ENCODE assay signal across 1 cellular context in genomic region chr1:213050745-213051126, GRCh38.
A peak's percentile ranks its signal among the peaks of the same experiment; 100 is the strongest.
TF ChIP-seq lines count a peak whose summit lies in the region.

No MANE protein-coding gene starts in this region.

TF ChIP-seq in GM12878, 131 proteins besides CTCF, POLR2A, EP300 and RAD21:
- TF ChIP-seq E2F8 (IDR thresholded peaks at IDR 0.05; ENCODE audit: low read depth, partially characterized antibody) (no peak), ZBTB11 (CRISPR knock-in tag; IDR thresholded peaks at IDR 0.05) (no peak), ELK1 (IDR thresholded peaks at IDR 0.05; ENCODE audit: low read depth, low read length) (no peak), STAT1 (conservative IDR thresholded peaks at IDR 0.05) (no peak), POU2F2 (IDR thresholded peaks at IDR 0.05; ENCODE audit: borderline replicate concordance, low read depth, low read length) (no peak), NKRF (conservative IDR thresholded peaks at IDR 0.05) (no peak), CEBPZ (IDR thresholded peaks at IDR 0.05; ENCODE audit: low read depth, low read length) (no peak), PAX8 (IDR thresholded peaks at IDR 0.05) (no peak), CHD1 (IDR thresholded peaks at IDR 0.05; ENCODE audit: low read depth, low read length) (0 out of 2 replicates have a peak, but pooled peaks have one; percentile 66), PBX3 (IDR thresholded peaks at IDR 0.05; ENCODE audit: insufficient replicate concordance, low read depth, low read length) (no peak), SMARCA5 (IDR thresholded peaks at IDR 0.05) (no peak), TCF7 (IDR thresholded peaks at IDR 0.05; ENCODE audit: borderline replicate concordance) (no peak), USF1 (IDR thresholded peaks at IDR 0.05; ENCODE audit: borderline replicate concordance, extremely low read length, insufficient read depth, low read depth, low read length) (no peak), ZBED1 (IDR thresholded peaks at IDR 0.05; ENCODE audit: borderline replicate concordance) (0 out of 2 replicates have a peak, but pooled peaks have one; percentile 15), PKNOX1 (IDR thresholded peaks at IDR 0.05) (no peak), NFYA (IDR thresholded peaks at IDR 0.05; ENCODE audit: borderline replicate concordance, low read depth, low read length) (no peak), GATAD2B (conservative IDR thresholded peaks at IDR 0.05; ENCODE audit: low read depth) (no peak), SIX5 (IDR thresholded peaks at IDR 0.05; ENCODE audit: low read depth, low read length, severe bottlenecking) (no peak), CHD2 (IDR thresholded peaks at IDR 0.05; ENCODE audit: borderline replicate concordance, low read depth, low read length) (no peak), CREM (IDR thresholded peaks at IDR 0.05; ENCODE audit: low read depth) (no peak), RELA (IDR thresholded peaks at IDR 0.05; ENCODE audit: borderline replicate concordance, partially characterized antibody) (no peak), LARP7 (IDR thresholded peaks at IDR 0.05) (no peak), EGR1 (IDR thresholded peaks at IDR 0.05; ENCODE audit: borderline replicate concordance in 1 of 2, low read depth in 2 of 2, low read length in 2 of 2) (no peak), KDM1A (IDR thresholded peaks at IDR 0.05; ENCODE audit: borderline replicate concordance) (no peak), IRF3 (IDR thresholded peaks at IDR 0.05) (no peak), MLLT1 (IDR thresholded peaks at IDR 0.05) (peak; percentile 93), PAX5 (IDR thresholded peaks at IDR 0.05; ENCODE audit: borderline replicate concordance, low read depth, low read length) (no peak), DPF2 (IDR thresholded peaks at IDR 0.05) (no peak), ZNF217 (IDR thresholded peaks at IDR 0.05) (peak; percentile 36; the same call in 1 of the 2 replicates), BACH1 (IDR thresholded peaks at IDR 0.05; ENCODE audit: borderline replicate concordance) (no peak), IKZF2 (IDR thresholded peaks at IDR 0.05) (no peak), ATF7 (IDR thresholded peaks at IDR 0.05; ENCODE audit: low read depth) (peak; percentile 77), BRCA1 (IDR thresholded peaks at IDR 0.05; ENCODE audit: low read depth, low read length) (no peak), EED (IDR thresholded peaks at IDR 0.05; ENCODE audit: low read depth) (no peak), ZNF622 (IDR thresholded peaks at IDR 0.05) (no peak), JUNB (IDR thresholded peaks at IDR 0.05) (no peak), ZNF274 (IDR thresholded peaks at IDR 0.05; ENCODE audit: insufficient read depth, insufficient read length) (no peak), HSF1 (IDR thresholded peaks at IDR 0.05; ENCODE audit: low read depth, low read length) (no peak), BHLHE40 (IDR thresholded peaks at IDR 0.05; ENCODE audit: borderline replicate concordance in 1 of 2, low read depth in 2 of 2, low read length in 1 of 2) (no peak)
